ENCODE assay signal across 9 cellular contexts in genomic region chr4:89753601-89754066, GRCh38.
A peak's percentile ranks its signal among the peaks of the same experiment; 100 is the strongest.
DNase-seq lines count a peak whose midpoint lies in the region; ATAC-seq and TF ChIP-seq lines count a peak whose summit lies in the region.
"Had no signal": no experiment of that assay in that cellular context is flagged by ENCODE, and none has a peak within 500 bp of the region (broad histone marks: within the 10 kb centered on the region; RNA-seq: fewer than 3 reads in every experiment).

No MANE protein-coding gene starts in this region.

- no peaks in the 10 kb centered on the region for H3K27me3 ChIP-seq in hepatocyte

- ATAC-seq in GM19455 (IDR thresholded peaks at IDR 0.05; ENCODE audit: unreplicated experiment), result no peak

- no peak overlapping the region for H2AFZ ChIP-seq in hepatocyte

- no peaks in the 10 kb centered on the region for H4K20me1 ChIP-seq in hepatocyte (ENCODE audit: insufficient read depth, poor library complexity, severe bottlenecking)

- peaks cover 13% of the 10 kb centered on the region for H3K4me1 ChIP-seq in hepatocyte (ENCODE audit: insufficient read depth)

- DNase-seq in HS-27A (ENCODE audit: low read depth), result peak; percentile 74
- peak; percentile 68 for DNase-seq in hepatocyte (ENCODE audit: low spot score)
- peak; percentile 74 for DNase-seq in superior temporal gyrus (ENCODE audit: extremely low spot score)
- no peak for DNase-seq in NCI-H2227 treated with DMSO at 0.1 percent for 48 hours (lab: John Stamatoyannopoulos, UW)
- no peak for DNase-seq in activated effector memory CD4-positive, alpha-beta T cell treated with anti-CD3 and anti-CD28 coated beads, Interleukin-2, amount 50 U/mL, for 16 hours
- DNase-seq: activated naive CD8-positive, alpha-beta T cell treated with anti-CD3 and anti-CD28 coated beads for 36 hours; NCI-H524 treated with DMSO at 0.1 percent for 48 hours had no signal

- WGBS in hepatocyte (ENCODE audit: low lambda C conversion rate, missing lambda C conversion rate), result 14% methylated on average over 5 of the region's 5 CpGs

- H3K9me2 ChIP-seq in hepatocyte (replicated peaks; ENCODE audit: insufficient read depth), result no peaks in the 10 kb centered on the region

- H3K9me3 ChIP-seq in hepatocyte (ENCODE audit: low read depth), result no peaks in the 10 kb centered on the region

- H3K4me2 ChIP-seq in hepatocyte, result peak overlapping the region; percentile 40

- no peaks in the 10 kb centered on the region for H3K79me2 ChIP-seq in hepatocyte

- peak overlapping the region; percentile 5 for H3K27ac ChIP-seq in VCaP
- peak overlapping the region; percentile 70 for H3K27ac ChIP-seq in hepatocyte

- no peak overlapping the region for H3K4me3 ChIP-seq in hepatocyte

- H3K36me3 ChIP-seq in hepatocyte (replicated peaks; ENCODE audit: insufficient read depth, low read depth), result no peaks in the 10 kb centered on the region

- TF ChIP-seq CTCF in VCaP (conservative IDR thresholded peaks at IDR 0.05) (no peak), hepatocyte (IDR thresholded peaks at IDR 0.05; ENCODE audit: poor library complexity) (no peak)

Comparison
In these comparisons a context has a peak if more than half of its experiments do, and no peak if none do; other contexts are left out.
1. DNase-seq: peak in HS-27A (single experiment), hepatocyte (single experiment) and superior temporal gyrus (single experiment); none in NCI-H2227 treated with DMSO at 0.1 percent for 48 hours (single experiment) and activated effector memory CD4-positive, alpha-beta T cell treated with anti-CD3 and anti-CD28 coated beads, Interleukin-2, amount 50 U/mL, for 16 hours (single experiment).